In genomic region chr10:50234486-50234885, GRCh38 we compare ENCODE assay signal across 1 cellular context.
TF ChIP-seq lines count a peak whose summit lies in the region.

No MANE protein-coding gene starts in this region.

TF ChIP-seq in K562, 482 proteins besides CTCF, POLR2A, EP300 and RAD21 (continued from another document):
- peak; percentile 45; the same call in 1 of the 2 replicates for TF ChIP-seq CTBP1 (IDR thresholded peaks at IDR 0.05; ENCODE audit: borderline replicate concordance)
- peak; percentile 49; the same call in 1 of the 2 replicates for TF ChIP-seq CXXC5 (CRISPR knock-in tag; IDR thresholded peaks at IDR 0.05)
- TF ChIP-seq TAL1 (IDR thresholded peaks at IDR 0.05): peak; percentile 32; the same call in 1 of the 2 replicates
- TF ChIP-seq TCF7L2 (IDR thresholded peaks at IDR 0.05; ENCODE audit: low read depth, low read length): no peak
- TF ChIP-seq HMG20A (CRISPR knock-in tag; conservative IDR thresholded peaks at IDR 0.05): 0 out of 2 replicates have a peak, but pooled peaks have one; percentile 44
- no peak for TF ChIP-seq KDM1A (IDR thresholded peaks at IDR 0.05)
